14 cellular contexts compared by ENCODE assay signal in genomic region chr17:3835410-3836229, GRCh38. TPM values are rescaled to one million over a fixed set of nuclear protein-coding genes. Genes with fewer than 3 reads are reported as not detected.
DNase-seq lines count a peak whose midpoint lies in the region; ATAC-seq lines count a peak whose summit lies in the region.
"Had no signal": no experiment of that assay in that cellular context is flagged by ENCODE, and none has a peak within 500 bp of the region (broad histone marks: within the 10 kb centered on the region; RNA-seq: fewer than 3 reads in every experiment).

No MANE protein-coding gene starts in this region.

- no peaks in the 10 kb centered on the region for H3K27me3 ChIP-seq in skeletal muscle tissue (ENCODE audit: control insufficient read depth in 3 of 3, insufficient read depth in 3 of 3, low read length in 3 of 3)

- H3K4me3 Mint-ChIP-seq in activated T-cell treated with anti-CD3 and anti-CD28 coated beads, Interleukin-2, amount 50 U/mL, for 24 hours = no peak overlapping the region
- H3K4me3 Mint-ChIP-seq: stimulated activated naive CD8-positive, alpha-beta T cell treated with anti-CD3 and anti-CD28 coated beads, Interleukin-15, amount 100 ng/mL, for 72 hours had no signal

- H3K9ac ChIP-seq in skeletal muscle tissue (ENCODE audit: low read depth in 1 of 3, low read length in 3 of 3) = peak overlapping the region in 1 of 3 donors; percentile 24

- no peaks in the 10 kb centered on the region for H3K27me3 Mint-ChIP-seq in activated T-cell treated with anti-CD3 and anti-CD28 coated beads, Interleukin-2, amount 50 U/mL, for 24 hours
- H3K27me3 Mint-ChIP-seq: stimulated activated naive CD8-positive, alpha-beta T cell treated with anti-CD3 and anti-CD28 coated beads, Interleukin-15, amount 100 ng/mL, for 72 hours had no signal

- intact Hi-C loops in left ventricle myocardium superior (cut with micrococcal nuclease) = no loop called here

- peak; percentile 84 for ATAC-seq in left ventricle myocardium superior
- ATAC-seq: activated CD4-positive, CD25-positive, alpha-beta regulatory T cell treated with anti-CD3 and anti-CD28 coated beads, Interleukin-2, amount 50 U/mL, for 24 hours; stimulated activated naive CD8-positive, alpha-beta T cell treated with anti-CD3 and anti-CD28 coated beads, Interleukin-15, amount 100 ng/mL, for 72 hours had no signal

- H3K36me3 ChIP-seq in skeletal muscle tissue (ENCODE audit: control insufficient read depth in 3 of 3, insufficient read depth in 3 of 3, low read length in 3 of 3) = peaks cover 11 to 21% (median 21%) of the 10 kb centered on the region in 3 donors

- H3K4me1 Mint-ChIP-seq in activated T-cell treated with anti-CD3 and anti-CD28 coated beads, Interleukin-2, amount 50 U/mL, for 24 hours (ENCODE audit: low read depth) = peaks cover 15% of the 10 kb centered on the region

- peaks cover 74% of the 10 kb centered on the region for H3K36me3 Mint-ChIP-seq in activated T-cell treated with anti-CD3 and anti-CD28 coated beads, Interleukin-2, amount 50 U/mL, for 24 hours (ENCODE audit: low read depth)

- H3K27ac ChIP-seq in skeletal muscle tissue (ENCODE audit: low read depth, low read length) = peak overlapping the region; percentile 83
- H3K27ac ChIP-seq: lower lobe of right lung had no signal

- peaks cover 16 to 24% (median 16%) of the 10 kb centered on the region in 3 donors for H3K4me1 ChIP-seq in skeletal muscle tissue (ENCODE audit: control insufficient read depth in 3 of 3, insufficient read depth in 3 of 3, low read length in 3 of 3)

- H3K9me3 Mint-ChIP-seq in activated T-cell treated with anti-CD3 and anti-CD28 coated beads, Interleukin-2, amount 50 U/mL, for 24 hours = no peaks in the 10 kb centered on the region
- H3K9me3 Mint-ChIP-seq: stimulated activated naive CD8-positive, alpha-beta T cell treated with anti-CD3 and anti-CD28 coated beads, Interleukin-15, amount 100 ng/mL, for 72 hours had no signal

- H3K4me3 ChIP-seq in skeletal muscle tissue (ENCODE audit: low read length in 3 of 3) = no peak overlapping the region
- H3K4me3 ChIP-seq: lower lobe of right lung had no signal

- H3K27ac Mint-ChIP-seq in activated T-cell treated with anti-CD3 and anti-CD28 coated beads, Interleukin-2, amount 50 U/mL, for 24 hours = peak overlapping the region; percentile 1
- H3K27ac Mint-ChIP-seq: stimulated activated naive CD8-positive, alpha-beta T cell treated with anti-CD3 and anti-CD28 coated beads, Interleukin-15, amount 100 ng/mL, for 72 hours had no signal

- H3K9me3 ChIP-seq in skeletal muscle tissue (ENCODE audit: control insufficient read depth in 3 of 3, low read length in 3 of 3) = no peaks in the 10 kb centered on the region
- H3K9me3 ChIP-seq: lower lobe of right lung had no signal

- no peak for DNase-seq in activated T-cell treated with anti-CD3 and anti-CD28 coated beads, Interleukin-2, amount 50 U/mL, for 24 hours
- no peak for DNase-seq in activated T-cell treated with anti-CD3 and anti-CD28 coated beads, Interleukin-2, amount 50 U/mL, for 48 hours
- peak; percentile 68 for DNase-seq in RPMI7951 (ENCODE audit: low read depth)
- no peak for DNase-seq in left ventricle myocardium superior
- DNase-seq in mesenteric fat pad (ENCODE audit: low spot score) = no peak
- DNase-seq in NCI-H2029 treated with DMSO at 0.1 percent for 48 hours (lab: John Stamatoyannopoulos, UW) = no peak
- no peak for DNase-seq in NCI-H2196 (lab: John Stamatoyannopoulos, UW; ENCODE audit: unreplicated experiment)
- DNase-seq: activated T-cell treated with anti-CD3 and anti-CD28 coated beads, Interleukin-2, amount 50 U/mL, for 1 hour; dermis blood vessel endothelial cell; lower lobe of right lung; small intestine; stimulated activated naive CD8-positive, alpha-beta T cell treated with anti-CD3 and anti-CD28 coated beads, Interleukin-15, amount 100 ng/mL, for 72 hours had no signal

RNA-seq across cellular contexts. Expression of gene NCBP3, which starts 10.4 kb away (rescaled TPM):
- total RNA-seq in RPMI7951 (2014; rRNA removed; shearing (Covaris generic)) = 7.9 and 9.7 TPM in 2 replicates
- 17.8 TPM for total RNA-seq in left ventricle myocardium superior
- 17.2 TPM for total RNA-seq in skeletal muscle tissue
- total RNA-seq in mesenteric fat pad = 27.5 TPM

RNA-seq across cellular contexts. Expression of gene ITGAE, which starts 34.6 kb away (rescaled TPM):
- total RNA-seq in RPMI7951 (2014; rRNA removed; shearing (Covaris generic)) = 56.0 and 66.8 TPM in 2 replicates
- total RNA-seq in left ventricle myocardium superior (12.2 TPM), skeletal muscle tissue (16.7 TPM), mesenteric fat pad (19.8 TPM)

RNA-seq across cellular contexts. Expression of gene CAMKK1, which starts 57.2 kb away (rescaled TPM):
- total RNA-seq in RPMI7951 (2014; rRNA removed; shearing (Covaris generic)) = 1.2 and 2.3 TPM in 2 replicates
- total RNA-seq in left ventricle myocardium superior = 3.4 TPM
- 4.2 TPM for total RNA-seq in skeletal muscle tissue
- 4.9 TPM for total RNA-seq in mesenteric fat pad
